In genomic region chr5:109496112-109496511, GRCh38 we compare ENCODE assay signal across 21 cellular contexts.
"Had no signal": no experiment of that assay in that cellular context is flagged by ENCODE, and none has a peak within 500 bp of the region (broad histone marks: within the 10 kb centered on the region; RNA-seq: fewer than 3 reads in every experiment).

No MANE protein-coding gene starts in this region.

- DNase-seq: activated B cell treated with CpG ODN at 0.5 μM for 24 hours; activated CD4-positive, alpha-beta T cell treated with anti-CD3 and anti-CD28 coated beads for 36 hours; activated CD4-positive, alpha-beta T cell treated with anti-CD3 and anti-CD28 coated beads, Interleukin-2, amount 50 U/mL, for 4 hours; activated CD8-positive, alpha-beta memory T cell treated with anti-CD3 and anti-CD28 coated beads for 24 hours; activated CD8-positive, alpha-beta memory T cell treated with anti-CD3 and anti-CD28 coated beads, Interleukin-2, amount 50 U/mL, for 4 hours; activated naive CD4-positive, alpha-beta T cell treated with Interleukin-2 at 50 U/mL for 16 hours; activated naive CD8-positive, alpha-beta T cell treated with anti-CD3 and anti-CD28 coated beads for 36 hours; activated T-cell treated with anti-CD3 and anti-CD28 coated beads, Interleukin-2, amount 50 U/mL, for 48 hours; amygdala; cerebellar nuclear complex; islet precursor cell; left colon; mesendoderm; mucosa of descending colon; sigmoid colon; stimulated activated CD4-positive, alpha-beta T cell treated with anti-CD3 and anti-CD28 coated beads, Interleukin-2, amount 100 ng/mL, for 48 hours; stimulated activated CD8-positive, alpha-beta memory T cell treated with anti-CD3 and anti-CD28 coated beads, Interleukin-4, amount 100 ng/mL, for 48 hours; stimulated activated naive B cell treated with anti-CD40 and anti-IgM and Interleukin-4, amounts not matched to agents 10 μg/mL and 1 μg/mL and 100 μg/mL, for 72 hours; T-helper 9 cell had no signal

- H3K4me1 ChIP-seq: gastroesophageal sphincter, sigmoid colon, vagina had no signal

- H3K27me3 ChIP-seq: gastroesophageal sphincter, sigmoid colon, vagina had no signal

- H3K36me3 Mint-ChIP-seq: activated naive CD8-positive, alpha-beta T cell treated with anti-CD3 and anti-CD28 coated beads for 36 hours; stimulated activated naive B cell treated with anti-CD40 and anti-IgM and Interleukin-4, amounts not matched to agents 10 μg/mL and 1 μg/mL and 100 μg/mL, for 72 hours had no signal

- H3K36me3 ChIP-seq: gastroesophageal sphincter, sigmoid colon, vagina had no signal

- H3K9me3 Mint-ChIP-seq: activated B cell treated with CpG ODN at 0.5 μM for 24 hours; activated naive CD8-positive, alpha-beta T cell treated with anti-CD3 and anti-CD28 coated beads for 36 hours; stimulated activated naive B cell treated with anti-CD40 and anti-IgM and Interleukin-4, amounts not matched to agents 10 μg/mL and 1 μg/mL and 100 μg/mL, for 72 hours had no signal

- H3K4me3 ChIP-seq: gastroesophageal sphincter, mucosa of descending colon, sigmoid colon, vagina had no signal

- H3K4me3 Mint-ChIP-seq: activated B cell treated with CpG ODN at 0.5 μM for 24 hours; activated CD4-positive, alpha-beta T cell treated with anti-CD3 and anti-CD28 coated beads for 36 hours; activated naive CD8-positive, alpha-beta T cell treated with anti-CD3 and anti-CD28 coated beads for 36 hours; stimulated activated naive B cell treated with anti-CD40 and anti-IgM and Interleukin-4, amounts not matched to agents 10 μg/mL and 1 μg/mL and 100 μg/mL, for 72 hours had no signal

- H3K4me1 Mint-ChIP-seq: activated B cell treated with CpG ODN at 0.5 μM for 24 hours; activated CD4-positive, alpha-beta T cell treated with anti-CD3 and anti-CD28 coated beads for 36 hours; activated naive CD8-positive, alpha-beta T cell treated with anti-CD3 and anti-CD28 coated beads for 36 hours; stimulated activated naive B cell treated with anti-CD40 and anti-IgM and Interleukin-4, amounts not matched to agents 10 μg/mL and 1 μg/mL and 100 μg/mL, for 72 hours had no signal

- ATAC-seq: activated CD4-positive, alpha-beta T cell treated with anti-CD3 and anti-CD28 coated beads for 36 hours; gastroesophageal sphincter; left colon; mucosa of descending colon; stimulated activated naive B cell treated with anti-CD40 and anti-IgM and Interleukin-4, amounts not matched to agents 10 μg/mL and 1 μg/mL and 100 μg/mL, for 72 hours had no signal

- H3K9me3 ChIP-seq: gastroesophageal sphincter, mucosa of descending colon, sigmoid colon, vagina had no signal

- H3K27ac ChIP-seq: gastroesophageal sphincter, sigmoid colon, vagina had no signal
